ENCODE assay signal across 22 cellular contexts in genomic region chrX:67648361-67648760, GRCh38.
DNase-seq lines count a peak whose midpoint lies in the region; ATAC-seq and TF ChIP-seq lines count a peak whose summit lies in the region.
"Had no signal": no experiment of that assay in that cellular context is flagged by ENCODE, and none has a peak within 500 bp of the region (broad histone marks: within the 10 kb centered on the region; RNA-seq: fewer than 3 reads in every experiment).

No MANE protein-coding gene starts in this region.

- POLR2A ChIA-PET in MCF 10A (lab: Yijun Ruan, JAX): interaction anchor here (0.6 kb wide), 1 partner anchor 12 kb away, joined by 3 read pairs; no protein-coding TSS in a partner anchor

- intact Hi-C loops in Right ventricle myocardium superior (cut with DNase I): no loop called here
- intact Hi-C loops in Right ventricle myocardium inferior (cut with DNase I): no loop called here
- intact Hi-C loops in left ventricle myocardium superior (cut with micrococcal nuclease): no loop called here
- intact Hi-C loops in cardiac septum (cut with DNase I): no loop called here
- intact Hi-C loops in MCF 10A (cut with micrococcal nuclease): no loop called here

- H3K36me3 Mint-ChIP-seq in type B pancreatic cell (no peaks in the 10 kb centered on the region), MCF 10A (ENCODE audit: insufficient read depth, unreplicated experiment) (no peaks in the 10 kb centered on the region)
- H3K36me3 Mint-ChIP-seq: CD14-positive monocyte; CD8-positive, alpha-beta memory T cell had no signal

- ATAC-seq in Right ventricle myocardium superior (ENCODE audit: poor library complexity): no peak
- ATAC-seq in Right ventricle myocardium inferior: no peak
- peak; percentile 43 for ATAC-seq in left ventricle myocardium superior
- ATAC-seq in HG03521 (IDR thresholded peaks at IDR 0.05; ENCODE audit: unreplicated experiment): no peak
- ATAC-seq: A549 had no signal

- DNase-seq in Right ventricle myocardium superior: peak; percentile 31
- DNase-seq in Right ventricle myocardium inferior (ENCODE audit: missing footprints): no peak
- DNase-seq in left ventricle myocardium superior: peak; percentile 31
- no peak for DNase-seq in cardiac septum (ENCODE audit: low spot score)
- peak; percentile 7 for DNase-seq in myocyte (ENCODE audit: low read depth)
- DNase-seq in type B pancreatic cell (ENCODE audit: extremely low spot score, unreplicated experiment): no peak
- DNase-seq in MCF 10A (ENCODE audit: unreplicated experiment): no peak
- DNase-seq: 8988T; ACHN; AML-193; BE2C; Calu3; CD4-positive, alpha-beta T cell; CD8-positive, alpha-beta memory T cell; DMS53; DMS79 treated with DMSO at 0.1 percent for 48 hours; GF-D8; H7; HCEC 1CT had no signal

- H3K9me3 Mint-ChIP-seq in type B pancreatic cell: no peaks in the 10 kb centered on the region
- peaks cover 7% of the 10 kb centered on the region for H3K9me3 Mint-ChIP-seq in MCF 10A (ENCODE audit: unreplicated experiment)
- H3K9me3 Mint-ChIP-seq: CD4-positive, alpha-beta T cell had no signal

- CTCF ChIA-PET in MCF 10A (lab: Yijun Ruan, JAX): no interaction called here

- no peak for TF ChIP-seq CTCF in type B pancreatic cell (conservative IDR thresholded peaks at IDR 0.05)
- TF ChIP-seq CTCF in MCF 10A (IDR thresholded peaks at IDR 0.05; ENCODE audit: unreplicated experiment): no peak

- H3K4me3 Mint-ChIP-seq in type B pancreatic cell (no peak overlapping the region), MCF 10A (ENCODE audit: unreplicated experiment) (no peak overlapping the region)
- H3K4me3 Mint-ChIP-seq: CD14-positive monocyte; CD4-positive, alpha-beta T cell; CD8-positive, alpha-beta memory T cell had no signal

- H3K27ac Mint-ChIP-seq in type B pancreatic cell (no peak overlapping the region), MCF 10A (ENCODE audit: low read depth, unreplicated experiment) (no peak overlapping the region)
- H3K27ac Mint-ChIP-seq: CD14-positive monocyte; CD4-positive, alpha-beta T cell; CD8-positive, alpha-beta memory T cell had no signal

- H3K4me1 Mint-ChIP-seq in type B pancreatic cell (ENCODE audit: unreplicated experiment) (no peaks in the 10 kb centered on the region), MCF 10A (ENCODE audit: insufficient read depth, unreplicated experiment) (no peaks in the 10 kb centered on the region)
- H3K4me1 Mint-ChIP-seq: CD14-positive monocyte; CD8-positive, alpha-beta memory T cell had no signal

- H3K27me3 Mint-ChIP-seq in type B pancreatic cell (no peaks in the 10 kb centered on the region), MCF 10A (ENCODE audit: insufficient read depth, unreplicated experiment) (no peaks in the 10 kb centered on the region)
- H3K27me3 Mint-ChIP-seq: CD4-positive, alpha-beta T cell had no signal

- BruUV-seq in MCF 10A (replicated peaks; lab: Mats Ljungman, UMichigan): no TSS peak

Comparison
In these comparisons a context has a peak if more than half of its experiments do, and no peak if none do; other contexts are left out.
1. DNase-seq: peak in Right ventricle myocardium superior (single experiment), left ventricle myocardium superior (single experiment) and myocyte (single experiment); none in Right ventricle myocardium inferior (single experiment), cardiac septum (single experiment), type B pancreatic cell (single experiment) and MCF 10A (single experiment).